ENCODE assay signal across 19 cellular contexts in the genomic region with DNA sequence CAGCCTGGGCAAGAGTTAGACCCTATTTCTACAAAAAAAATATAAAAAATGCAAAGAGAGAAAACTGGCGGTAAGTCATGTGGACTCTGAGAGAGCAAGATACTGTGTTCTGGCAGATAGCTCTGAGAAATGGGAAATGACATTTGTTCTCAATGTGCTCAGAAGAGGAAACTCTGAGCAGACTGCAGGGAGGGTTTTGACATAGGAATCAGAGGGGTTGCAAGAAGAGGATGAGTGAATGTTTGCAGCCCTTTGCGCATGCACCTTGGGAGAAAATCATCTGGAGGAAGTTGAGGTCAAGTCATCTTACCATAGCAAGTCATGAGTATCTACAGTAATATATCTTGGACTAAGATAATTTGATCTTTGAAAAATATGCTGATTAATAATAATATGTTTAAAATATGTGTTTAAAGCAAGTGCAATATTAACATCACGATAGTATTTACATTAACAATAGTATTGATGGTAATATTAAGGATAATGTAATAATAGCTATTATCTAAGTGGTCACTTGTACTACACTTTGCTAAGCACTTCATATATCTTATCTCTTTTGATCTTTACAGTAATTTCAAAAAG. TPM values are rescaled to one million over a fixed set of nuclear protein-coding genes. Genes with fewer than 3 reads are reported as not detected.
DNase-seq lines count a peak whose midpoint lies in the region; ATAC-seq, FAIRE-seq and TF ChIP-seq lines count a peak whose summit lies in the region.
"Had no signal": no experiment of that assay in that cellular context is flagged by ENCODE, and none has a peak within 500 bp of the region (broad histone marks: within the 10 kb centered on the region; RNA-seq: fewer than 3 reads in every experiment).

No MANE protein-coding gene starts in this region.

- H3K4me3 ChIP-seq in keratinocyte (ENCODE audit: control insufficient read depth in 2 of 3, extremely low read depth in 1 of 3, insufficient read depth in 2 of 3, low read depth in 1 of 3, low read length in 3 of 3) (no peak overlapping the region), upper lobe of right lung (peak overlapping the region; percentile 23)
- H3K4me3 ChIP-seq: adrenal gland, skin epidermis, tibial artery had no signal

- H4K20me1 ChIP-seq in keratinocyte (ENCODE audit: control insufficient read depth, extremely low read depth, insufficient read depth, low read length), result no peaks in the 10 kb centered on the region

- intact Hi-C loops in upper lobe of right lung (cut with DNase I), result loop anchor here (10.0 kb wide), 1 partner anchor 48 kb away; no protein-coding TSS in a partner anchor

- H3K4me1 Mint-ChIP-seq in T-helper 2 cell treated with Interferon-gamma antibody and Interleukin-4, amounts not matched to agents 5 μg/mL and 100 μg/mL, for 36 hours (ENCODE audit: low read depth), result peaks cover 26% of the 10 kb centered on the region

- H3K27me3 ChIP-seq in keratinocyte (ENCODE audit: control insufficient read depth, extremely low read depth, insufficient read depth, low read length), result no peaks in the 10 kb centered on the region
- no peaks in the 10 kb centered on the region for H3K27me3 ChIP-seq in upper lobe of right lung
- H3K27me3 ChIP-seq: adrenal gland, tibial artery had no signal

- H3K27ac ChIP-seq in keratinocyte (ENCODE audit: control insufficient read depth, insufficient read depth, low read length) (no peak overlapping the region), upper lobe of right lung (peak overlapping the region; percentile 9)
- H3K27ac ChIP-seq: adrenal gland, parathyroid adenoma, tibial artery had no signal

- dilution Hi-C loops in keratinocyte (cut with MboI; ENCODE audit: extremely low pct_ligation_motif_present, low sequenced_read_pairs), result no loop called here

- no peak for TF ChIP-seq CTCF in keratinocyte (optimal IDR thresholded peaks at IDR 0.05 in 1 of 3, IDR thresholded peaks at IDR 0.05 in 1 of 3, conservative IDR thresholded peaks at IDR 0.05 in 1 of 3; ENCODE audit: extremely low read depth in 1 of 3, insufficient read depth in 2 of 3, low read length in 3 of 3)
- no peak for TF ChIP-seq CTCF in upper lobe of right lung (IDR thresholded peaks at IDR 0.05)

- H3K9ac ChIP-seq in keratinocyte (ENCODE audit: control insufficient read depth, extremely low read depth, insufficient read depth, low read length), result no peak overlapping the region
- H3K9ac ChIP-seq: parathyroid adenoma had no signal

- H3K9me3 Mint-ChIP-seq in T-helper 2 cell treated with Interferon-gamma antibody and Interleukin-4, amounts not matched to agents 5 μg/mL and 100 μg/mL, for 36 hours, result no peaks in the 10 kb centered on the region
- H3K9me3 Mint-ChIP-seq: activated CD8-positive, alpha-beta T cell treated with anti-CD3 and anti-CD28 coated beads for 36 hours; HFFc6 had no signal

- H3K79me2 ChIP-seq in keratinocyte (ENCODE audit: control insufficient read depth, insufficient read depth, low read length), result peaks cover 60% of the 10 kb centered on the region

- no peaks in the 10 kb centered on the region for H3K27me3 Mint-ChIP-seq in T-helper 2 cell treated with Interferon-gamma antibody and Interleukin-4, amounts not matched to agents 5 μg/mL and 100 μg/mL, for 36 hours (ENCODE audit: low read depth)
- H3K27me3 Mint-ChIP-seq: activated CD8-positive, alpha-beta T cell treated with anti-CD3 and anti-CD28 coated beads for 36 hours had no signal

- peaks cover 23% of the 10 kb centered on the region for H3K4me1 ChIP-seq in keratinocyte (ENCODE audit: control insufficient read depth, extremely low read depth, insufficient read depth, low read length)
- peaks cover 24% of the 10 kb centered on the region for H3K4me1 ChIP-seq in upper lobe of right lung

- no peak for FAIRE-seq in keratinocyte (lab: Jason Lieb, UNC)

- ATAC-seq in upper lobe of right lung, result peak; percentile 33
- ATAC-seq in HG02840 (IDR thresholded peaks at IDR 0.05; ENCODE audit: low FRiP score, unreplicated experiment), result no peak
- ATAC-seq: activated CD8-positive, alpha-beta T cell treated with anti-CD3 and anti-CD28 coated beads for 36 hours; activated T-cell treated with anti-CD3 and anti-CD28 coated beads, Interleukin-2, amount 50 U/mL, for 72 hours; left colon; SK-N-SH treated with all-trans-retinoic acid at 6 μM for 48 hours had no signal

- H3K36me3 ChIP-seq in keratinocyte (ENCODE audit: control insufficient read depth in 2 of 2, extremely low read depth in 1 of 2, insufficient read depth in 2 of 2, low read length in 2 of 2), result peaks cover 0 to 6% of the 10 kb centered on the region in 2 experiments
- H3K36me3 ChIP-seq in upper lobe of right lung, result no peaks in the 10 kb centered on the region
- H3K36me3 ChIP-seq: adrenal gland had no signal

- DNase-seq in T-helper 2 cell treated with Interferon-gamma antibody and Interleukin-4, amounts not matched to agents 5 μg/mL and 100 μg/mL, for 36 hours (ENCODE audit: low spot score), result no peak
- DNase-seq in T-helper 2 cell (no peak), SIG-M5 treated with dmso at 0.1 percent for 504 hours (lab: John Stamatoyannopoulos, UW; ENCODE audit: unreplicated experiment) (peak; percentile 92), keratinocyte (ENCODE audit: low read depth, low spot score) (no peak), upper lobe of right lung (no peak), HuH-7.5 (ENCODE audit: low spot score) (no peak)
- no peak for DNase-seq in activated T-cell treated with anti-CD3 and anti-CD28 coated beads, Interleukin-2, amount 50 U/mL, for 1 hour
- DNase-seq: activated CD8-positive, alpha-beta T cell treated with anti-CD3 and anti-CD28 coated beads for 36 hours; activated T-cell treated with anti-CD3 and anti-CD28 coated beads, Interleukin-2, amount 50 U/mL, for 72 hours; caudate nucleus; HFFc6; left colon; NCI-H510A treated with DMSO at 0.1 percent for 48 hours had no signal

- H3K9me3 ChIP-seq in keratinocyte (ENCODE audit: control insufficient read depth, low read depth, low read length) (no peaks in the 10 kb centered on the region), upper lobe of right lung (no peaks in the 10 kb centered on the region)
- H3K9me3 ChIP-seq: adrenal gland, tibial artery had no signal

- H3K4me3 Mint-ChIP-seq in T-helper 2 cell treated with Interferon-gamma antibody and Interleukin-4, amounts not matched to agents 5 μg/mL and 100 μg/mL, for 36 hours, result peak overlapping the region; percentile 15
- H3K4me3 Mint-ChIP-seq: activated CD8-positive, alpha-beta T cell treated with anti-CD3 and anti-CD28 coated beads for 36 hours; activated T-cell treated with anti-CD3 and anti-CD28 coated beads, Interleukin-2, amount 50 U/mL, for 72 hours; HFFc6 had no signal

- H2AFZ ChIP-seq in keratinocyte (ENCODE audit: control insufficient read depth, low read length), result no peak overlapping the region
- H2AFZ ChIP-seq: parathyroid adenoma had no signal

- peak overlapping the region; percentile 12 for H3K27ac Mint-ChIP-seq in T-helper 2 cell treated with Interferon-gamma antibody and Interleukin-4, amounts not matched to agents 5 μg/mL and 100 μg/mL, for 36 hours
- H3K27ac Mint-ChIP-seq: activated CD8-positive, alpha-beta T cell treated with anti-CD3 and anti-CD28 coated beads for 36 hours; activated T-cell treated with anti-CD3 and anti-CD28 coated beads, Interleukin-2, amount 50 U/mL, for 72 hours; HFFc6 had no signal

- peaks cover 10% of the 10 kb centered on the region for H3K36me3 Mint-ChIP-seq in T-helper 2 cell treated with Interferon-gamma antibody and Interleukin-4, amounts not matched to agents 5 μg/mL and 100 μg/mL, for 36 hours (ENCODE audit: low read depth)

- H3K4me2 ChIP-seq in keratinocyte (ENCODE audit: control insufficient read depth, extremely low read depth, insufficient read depth, low read depth, low read length), result peak overlapping the region; percentile 77

- peaks cover 3% of the 10 kb centered on the region for H3K9me1 ChIP-seq in keratinocyte (ENCODE audit: control insufficient read depth, extremely low read depth, insufficient read depth, low read length)

RNA-seq across cellular contexts. Expression of a gene that starts 2.6 kb away (rescaled TPM):
- polyA plus RNA-seq in keratinocyte, result 25.5 to 55.0 TPM (median 36.1 TPM) in 3 replicates
- 5.1 TPM for polyA plus RNA-seq in keratinocyte (2011; ENCODE audit: low read depth)
- polyA plus RNA-seq in keratinocyte (2011; cell fraction: cytosol; rRNA removed), result 13.6 and 35.6 TPM in 2 replicates
- 27.4 and 29.5 TPM in 2 replicates for polyA plus RNA-seq in keratinocyte (2011; cell fraction: nucleus; rRNA removed)
- 5.3 and 31.7 TPM in 2 replicates for polyA plus RNA-seq in keratinocyte (2012; ENCODE audit: low replicate concordance)
- 15.0 to 47.3 TPM (median 33.2 TPM) in 3 replicates for polyA minus RNA-seq in keratinocyte
- 20.7 TPM for polyA minus RNA-seq in keratinocyte (2011; cell fraction: cytosol; rRNA and poly(A)+ RNA removed)
- polyA minus RNA-seq in keratinocyte (2011; cell fraction: nucleus; rRNA and poly(A)+ RNA removed), result 26.4 and 50.2 TPM in 2 replicates
- total RNA-seq in upper lobe of right lung, result 42.2 TPM
